13 cellular contexts compared by ENCODE assay signal in genomic region chr12:110619534-110619953, GRCh38. TPM values are rescaled to one million over a fixed set of nuclear protein-coding genes. Genes with fewer than 3 reads are reported as not detected.
A peak's percentile ranks its signal among the peaks of the same experiment; 100 is the strongest.
DNase-seq lines count a peak whose midpoint lies in the region; ATAC-seq, FAIRE-seq and TF ChIP-seq lines count a peak whose summit lies in the region.
"Had no signal": no experiment of that assay in that cellular context is flagged by ENCODE, and none has a peak within 500 bp of the region (broad histone marks: within the 10 kb centered on the region; RNA-seq: fewer than 3 reads in every experiment).

No MANE protein-coding gene starts in this region.

- POLR2A ChIA-PET in RWPE1 (lab: Yijun Ruan, JAX; ENCODE audit: low non-redundant PET), result no interaction called here
- POLR2A ChIA-PET in HEK293T (lab: Yijun Ruan, JAX), result interaction anchor here (0.6 kb wide), 1 partner anchor 45 kb away, joined by 3 read pairs; no protein-coding TSS in a partner anchor

- no TSS peak for BruUV-seq in mammary epithelial cell (replicated peaks; lab: Mats Ljungman, UMichigan)

- H3K4me1 ChIP-seq in mammary epithelial cell (ENCODE audit: insufficient read depth, low read length) (peaks cover 1% of the 10 kb centered on the region), pancreas (peaks cover 0 to 4% (median 0%) of the 10 kb centered on the region in 3 donors)

- H3K27ac ChIP-seq in mammary epithelial cell (ENCODE audit: insufficient read depth, low read depth, low read length) (no peak overlapping the region), RWPE1 (no peak overlapping the region), pancreas (no peak overlapping the region)
- H3K27ac ChIP-seq: thoracic aorta had no signal

- H3K9ac ChIP-seq in mammary epithelial cell (ENCODE audit: insufficient read depth, low read length), result no peak overlapping the region

- H3K79me2 ChIP-seq in mammary epithelial cell (ENCODE audit: insufficient read depth, low read length), result no peaks in the 10 kb centered on the region

- H3K9me3 ChIP-seq in mammary epithelial cell (replicated peaks; ENCODE audit: insufficient read depth, low read length) (no peaks in the 10 kb centered on the region), pancreas (no peaks in the 10 kb centered on the region)
- H3K9me3 ChIP-seq: thoracic aorta had no signal

- ATAC-seq in GM19452 (IDR thresholded peaks at IDR 0.05; ENCODE audit: unreplicated experiment) (peak; percentile 50), pancreas (no peak)
- ATAC-seq: WTC11 had no signal

- H3K27me3 ChIP-seq in mammary epithelial cell (ENCODE audit: insufficient read depth, low read length) (no peaks in the 10 kb centered on the region), pancreas (no peaks in the 10 kb centered on the region)

- TF ChIP-seq CTCF in mammary epithelial cell (conservative IDR thresholded peaks at IDR 0.05 in 1 of 2, IDR thresholded peaks at IDR 0.05 in 1 of 2; ENCODE audit: extremely low read depth in 1 of 2, insufficient read depth in 1 of 2, low read depth in 1 of 2, low read length in 2 of 2) (no peak), RWPE1 (conservative IDR thresholded peaks at IDR 0.05; ENCODE audit: low read depth) (no peak), pancreas (IDR thresholded peaks at IDR 0.05) (no peak)

- in situ Hi-C loops in KBM-7 (cut with MboI; ENCODE audit: low pct_unique_long_range_greater_than_20kb, low sequenced_read_pairs) (no loop called here), mammary epithelial cell (cut with MboI; ENCODE audit: low sequenced_read_pairs in 2 of 2) (loop anchor here (10.0 kb wide), 1 partner anchor 205 kb away; no protein-coding TSS in a partner anchor)

- H3K4me3 ChIP-seq in mammary epithelial cell (replicated peaks in 1 of 3; ENCODE audit: insufficient read depth in 1 of 3, low read depth in 2 of 3, low read length in 3 of 3) (no peak overlapping the region), pancreas (no peak overlapping the region)
- H3K4me3 ChIP-seq: thoracic aorta had no signal

- no peak for FAIRE-seq in pancreas (lab: Jason Lieb, UNC)
- FAIRE-seq: endothelial cell of umbilical vein had no signal

- CTCF ChIA-PET in mammary epithelial cell (lab: Charles Lee; ENCODE audit: low non-redundant PET) (no interaction called here), RWPE1 (lab: Yijun Ruan, JAX) (interaction anchor here (0.6 kb wide), 1 partner anchor 102 kb away, joined by 3 read pairs; no protein-coding TSS in a partner anchor), HEK293T (lab: Yijun Ruan, JAX) (no interaction called here)

- no peaks in the 10 kb centered on the region for H4K20me1 ChIP-seq in mammary epithelial cell (ENCODE audit: insufficient read depth, low read length)

- DNase-seq in EL (peak; percentile 13), KBM-7 (peak; percentile 30), mammary epithelial cell (peak; percentile 49), RWPE1 (ENCODE audit: low spot score) (no peak), HEK293T (ENCODE audit: extremely low spot score) (no peak), NCI-H2171 (lab: John Stamatoyannopoulos, UW) (no peak), pancreas (no peak)
- DNase-seq: DMS153, natural killer cell had no signal

- no peak overlapping the region for H3K4me2 ChIP-seq in mammary epithelial cell (ENCODE audit: insufficient read depth, low read depth, low read length)

- intact Hi-C loops in mammary epithelial cell (cut with micrococcal nuclease) (loop anchor here (2.0 kb wide), 1 partner anchor 79 kb away; no protein-coding TSS in a partner anchor), pancreas (cut with DNase I) (no loop called here)

- dilution Hi-C loops in mammary epithelial cell (cut with HindIII; ENCODE audit: low sequenced_read_pairs), result no loop called here

- H3K36me3 ChIP-seq in mammary epithelial cell (ENCODE audit: insufficient read depth, low read length) (no peaks in the 10 kb centered on the region), pancreas (no peaks in the 10 kb centered on the region)
- H3K36me3 ChIP-seq: thoracic aorta had no signal

- WGBS in mammary epithelial cell (ENCODE audit: low coverage, missing lambda C conversion rate), result 85% methylated on average over 4 of the region's 4 CpGs
- 79 to 86% methylated on average over 4 of the region's 4 CpGs for WGBS in pancreas, 2 donors

- H2AFZ ChIP-seq in mammary epithelial cell (ENCODE audit: low read depth, low read length), result no peak overlapping the region

TF ChIP-seq in HEK293T, 16 proteins besides CTCF, POLR2A, EP300 and RAD21:
- no peak for TF ChIP-seq HDGF (IDR thresholded peaks at IDR 0.05; ENCODE audit: borderline replicate concordance)
- TF ChIP-seq L3MBTL2 (conservative IDR thresholded peaks at IDR 0.05), result no peak
- no peak for TF ChIP-seq FOXM1 (IDR thresholded peaks at IDR 0.05; ENCODE audit: borderline replicate concordance)
- no peak for TF ChIP-seq SP1 (IDR thresholded peaks at IDR 0.05)
- TF ChIP-seq ELF4 (IDR thresholded peaks at IDR 0.05), result no peak
- TF ChIP-seq ZNF384 (IDR thresholded peaks at IDR 0.05), result no peak
- no peak for TF ChIP-seq TARDBP (IDR thresholded peaks at IDR 0.05)
- no peak for TF ChIP-seq LEF1 (IDR thresholded peaks at IDR 0.05; ENCODE audit: borderline replicate concordance)
- no peak for TF ChIP-seq BHLHE40 (IDR thresholded peaks at IDR 0.05; ENCODE audit: borderline replicate concordance)
- no peak for TF ChIP-seq SUZ12 (IDR thresholded peaks at IDR 0.05)
- no peak for TF ChIP-seq ARNT (IDR thresholded peaks at IDR 0.05)
- TF ChIP-seq FOXA1 (IDR thresholded peaks at IDR 0.05), result no peak
- no peak for TF ChIP-seq CTBP1 (IDR thresholded peaks at IDR 0.05; ENCODE audit: borderline replicate concordance)
- no peak for TF ChIP-seq NFRKB (IDR thresholded peaks at IDR 0.05)
- no peak for TF ChIP-seq FOXK2 (IDR thresholded peaks at IDR 0.05)
- TF ChIP-seq PKNOX1 (IDR thresholded peaks at IDR 0.05), result no peak

RNA-seq across cellular contexts. Expression of gene TCTN1, which starts 5.6 kb away (rescaled TPM):
- 10 to 100 TPM; 19.4 to 36.0 TPM for total RNA-seq in mammary epithelial cell
- 12.4 TPM for polyA plus RNA-seq in mammary epithelial cell
- 119 TPM for polyA minus RNA-seq in mammary epithelial cell
- total RNA-seq in pancreas, result 10 to 100 TPM; 14.7 to 25.3 (median 17.6) TPM
- 10 to 100 TPM; 31.0 to 54.5 TPM for polyA plus RNA-seq in pancreas

RNA-seq across cellular contexts. Expression of gene PPTC7, which starts 36.4 kb away (rescaled TPM):
- 10 to 100 TPM; 17.7 to 26.5 TPM for total RNA-seq in mammary epithelial cell
- 18.2 TPM for polyA plus RNA-seq in mammary epithelial cell
- polyA minus RNA-seq in mammary epithelial cell, result 12.5 TPM
- 1 to 10 TPM; 4.6 to 9.0 (median 6.2) TPM for total RNA-seq in pancreas
- polyA plus RNA-seq in pancreas, result 1 to 10 TPM; 2.2 to 5.8 TPM

Comparison
In these comparisons a context has a peak if more than half of its experiments do, and no peak if none do; other contexts are left out.
1. DNase-seq: peak in EL (single experiment), KBM-7 (single experiment) and mammary epithelial cell (single experiment); none in RWPE1 (single experiment), HEK293T (single experiment), NCI-H2171 (single experiment) and pancreas (0 of 6).